1 cellular context compared by ENCODE assay signal in the genomic region with DNA sequence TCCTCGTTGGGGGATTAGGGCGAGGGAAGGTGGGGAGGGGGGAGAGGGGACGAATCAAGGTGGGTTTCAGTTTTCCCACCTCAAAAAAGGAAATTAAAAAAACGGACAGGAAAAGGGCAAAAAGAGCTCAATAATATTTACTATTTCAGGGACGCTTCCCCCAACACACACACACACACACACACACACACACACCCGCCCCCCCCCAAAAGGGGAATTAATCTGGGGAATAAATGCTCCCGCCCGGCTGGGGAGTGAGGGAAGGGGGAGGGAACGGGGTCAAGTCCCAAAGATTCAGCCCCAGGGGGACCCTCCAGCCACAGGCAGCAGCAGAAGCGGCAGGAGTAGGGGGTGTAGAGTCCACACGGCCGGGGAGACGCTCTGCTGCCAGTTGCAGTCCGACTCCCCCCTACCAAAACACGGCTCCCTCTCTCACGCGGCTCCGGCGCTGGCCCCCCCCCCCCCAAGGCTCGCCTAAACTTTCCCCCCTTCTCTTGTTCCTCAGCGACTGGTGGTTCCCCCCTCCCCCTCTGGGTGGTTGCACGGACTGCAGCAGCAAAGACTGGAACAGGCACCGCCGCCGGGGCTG.
TF ChIP-seq lines count a peak whose summit lies in the region.

No MANE protein-coding gene starts in this region.

TF ChIP-seq in K562, 482 proteins besides CTCF, POLR2A, EP300 and RAD21 (continued from another document and continues in another):
- TF ChIP-seq, protein P1, sequence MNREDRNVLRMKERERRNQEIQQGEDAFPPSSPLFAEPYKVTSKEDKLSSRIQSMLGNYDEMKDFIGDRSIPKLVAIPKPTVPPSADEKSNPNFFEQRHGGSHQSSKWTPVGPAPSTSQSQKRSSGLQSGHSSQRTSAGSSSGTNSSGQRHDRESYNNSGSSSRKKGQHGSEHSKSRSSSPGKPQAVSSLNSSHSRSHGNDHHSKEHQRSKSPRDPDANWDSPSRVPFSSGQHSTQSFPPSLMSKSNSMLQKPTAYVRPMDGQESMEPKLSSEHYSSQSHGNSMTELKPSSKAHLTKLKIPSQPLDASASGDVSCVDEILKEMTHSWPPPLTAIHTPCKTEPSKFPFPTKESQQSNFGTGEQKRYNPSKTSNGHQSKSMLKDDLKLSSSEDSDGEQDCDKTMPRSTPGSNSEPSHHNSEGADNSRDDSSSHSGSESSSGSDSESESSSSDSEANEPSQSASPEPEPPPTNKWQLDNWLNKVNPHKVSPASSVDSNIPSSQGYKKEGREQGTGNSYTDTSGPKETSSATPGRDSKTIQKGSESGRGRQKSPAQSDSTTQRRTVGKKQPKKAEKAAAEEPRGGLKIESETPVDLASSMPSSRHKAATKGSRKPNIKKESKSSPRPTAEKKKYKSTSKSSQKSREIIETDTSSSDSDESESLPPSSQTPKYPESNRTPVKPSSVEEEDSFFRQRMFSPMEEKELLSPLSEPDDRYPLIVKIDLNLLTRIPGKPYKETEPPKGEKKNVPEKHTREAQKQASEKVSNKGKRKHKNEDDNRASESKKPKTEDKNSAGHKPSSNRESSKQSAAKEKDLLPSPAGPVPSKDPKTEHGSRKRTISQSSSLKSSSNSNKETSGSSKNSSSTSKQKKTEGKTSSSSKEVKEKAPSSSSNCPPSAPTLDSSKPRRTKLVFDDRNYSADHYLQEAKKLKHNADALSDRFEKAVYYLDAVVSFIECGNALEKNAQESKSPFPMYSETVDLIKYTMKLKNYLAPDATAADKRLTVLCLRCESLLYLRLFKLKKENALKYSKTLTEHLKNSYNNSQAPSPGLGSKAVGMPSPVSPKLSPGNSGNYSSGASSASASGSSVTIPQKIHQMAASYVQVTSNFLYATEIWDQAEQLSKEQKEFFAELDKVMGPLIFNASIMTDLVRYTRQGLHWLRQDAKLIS (CRISPR knock-in tag; IDR thresholded peaks at IDR 0.05), result 0 out of 2 replicates have a peak, but pooled peaks have one; percentile 84
- TF ChIP-seq, protein P2, sequence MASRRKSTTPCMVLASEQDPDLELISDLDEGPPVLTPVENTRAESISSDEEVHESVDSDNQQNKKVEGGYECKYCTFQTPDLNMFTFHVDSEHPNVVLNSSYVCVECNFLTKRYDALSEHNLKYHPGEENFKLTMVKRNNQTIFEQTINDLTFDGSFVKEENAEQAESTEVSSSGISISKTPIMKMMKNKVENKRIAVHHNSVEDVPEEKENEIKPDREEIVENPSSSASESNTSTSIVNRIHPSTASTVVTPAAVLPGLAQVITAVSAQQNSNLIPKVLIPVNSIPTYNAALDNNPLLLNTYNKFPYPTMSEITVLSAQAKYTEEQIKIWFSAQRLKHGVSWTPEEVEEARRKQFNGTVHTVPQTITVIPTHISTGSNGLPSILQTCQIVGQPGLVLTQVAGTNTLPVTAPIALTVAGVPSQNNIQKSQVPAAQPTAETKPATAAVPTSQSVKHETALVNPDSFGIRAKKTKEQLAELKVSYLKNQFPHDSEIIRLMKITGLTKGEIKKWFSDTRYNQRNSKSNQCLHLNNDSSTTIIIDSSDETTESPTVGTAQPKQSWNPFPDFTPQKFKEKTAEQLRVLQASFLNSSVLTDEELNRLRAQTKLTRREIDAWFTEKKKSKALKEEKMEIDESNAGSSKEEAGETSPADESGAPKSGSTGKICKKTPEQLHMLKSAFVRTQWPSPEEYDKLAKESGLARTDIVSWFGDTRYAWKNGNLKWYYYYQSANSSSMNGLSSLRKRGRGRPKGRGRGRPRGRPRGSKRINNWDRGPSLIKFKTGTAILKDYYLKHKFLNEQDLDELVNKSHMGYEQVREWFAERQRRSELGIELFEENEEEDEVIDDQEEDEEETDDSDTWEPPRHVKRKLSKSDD (conservative IDR thresholded peaks at IDR 0.05; ENCODE audit: low read length), result no peak
- TF ChIP-seq, protein P3, sequence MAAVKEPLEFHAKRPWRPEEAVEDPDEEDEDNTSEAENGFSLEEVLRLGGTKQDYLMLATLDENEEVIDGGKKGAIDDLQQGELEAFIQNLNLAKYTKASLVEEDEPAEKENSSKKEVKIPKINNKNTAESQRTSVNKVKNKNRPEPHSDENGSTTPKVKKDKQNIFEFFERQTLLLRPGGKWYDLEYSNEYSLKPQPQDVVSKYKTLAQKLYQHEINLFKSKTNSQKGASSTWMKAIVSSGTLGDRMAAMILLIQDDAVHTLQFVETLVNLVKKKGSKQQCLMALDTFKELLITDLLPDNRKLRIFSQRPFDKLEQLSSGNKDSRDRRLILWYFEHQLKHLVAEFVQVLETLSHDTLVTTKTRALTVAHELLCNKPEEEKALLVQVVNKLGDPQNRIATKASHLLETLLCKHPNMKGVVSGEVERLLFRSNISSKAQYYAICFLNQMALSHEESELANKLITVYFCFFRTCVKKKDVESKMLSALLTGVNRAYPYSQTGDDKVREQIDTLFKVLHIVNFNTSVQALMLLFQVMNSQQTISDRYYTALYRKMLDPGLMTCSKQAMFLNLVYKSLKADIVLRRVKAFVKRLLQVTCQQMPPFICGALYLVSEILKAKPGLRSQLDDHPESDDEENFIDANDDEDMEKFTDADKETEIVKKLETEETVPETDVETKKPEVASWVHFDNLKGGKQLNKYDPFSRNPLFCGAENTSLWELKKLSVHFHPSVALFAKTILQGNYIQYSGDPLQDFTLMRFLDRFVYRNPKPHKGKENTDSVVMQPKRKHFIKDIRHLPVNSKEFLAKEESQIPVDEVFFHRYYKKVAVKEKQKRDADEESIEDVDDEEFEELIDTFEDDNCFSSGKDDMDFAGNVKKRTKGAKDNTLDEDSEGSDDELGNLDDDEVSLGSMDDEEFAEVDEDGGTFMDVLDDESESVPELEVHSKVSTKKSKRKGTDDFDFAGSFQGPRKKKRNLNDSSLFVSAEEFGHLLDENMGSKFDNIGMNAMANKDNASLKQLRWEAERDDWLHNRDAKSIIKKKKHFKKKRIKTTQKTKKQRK (IDR thresholded peaks at IDR 0.05; ENCODE audit: borderline replicate concordance, low read depth, low read length), result no peak
- no peak for TF ChIP-seq ZNF174 (CRISPR knock-in tag; IDR thresholded peaks at IDR 0.05)
- TF ChIP-seq TAF7 (tag; IDR thresholded peaks at IDR 0.05), result peak; percentile 59; the same call in 1 of the 2 replicates
- TF ChIP-seq NFRKB (IDR thresholded peaks at IDR 0.05; ENCODE audit: low read depth), result peak; percentile 32; the same call in 1 of the 2 replicates
- TF ChIP-seq ZBTB7A (IDR thresholded peaks at IDR 0.05; ENCODE audit: borderline replicate concordance, control insufficient read depth, low read depth, low read length), result peak; percentile 37; the same call in 1 of the 2 replicates
- no peak for TF ChIP-seq NFXL1 (CRISPR knock-in tag; IDR thresholded peaks at IDR 0.05)
- TF ChIP-seq, protein P4, sequence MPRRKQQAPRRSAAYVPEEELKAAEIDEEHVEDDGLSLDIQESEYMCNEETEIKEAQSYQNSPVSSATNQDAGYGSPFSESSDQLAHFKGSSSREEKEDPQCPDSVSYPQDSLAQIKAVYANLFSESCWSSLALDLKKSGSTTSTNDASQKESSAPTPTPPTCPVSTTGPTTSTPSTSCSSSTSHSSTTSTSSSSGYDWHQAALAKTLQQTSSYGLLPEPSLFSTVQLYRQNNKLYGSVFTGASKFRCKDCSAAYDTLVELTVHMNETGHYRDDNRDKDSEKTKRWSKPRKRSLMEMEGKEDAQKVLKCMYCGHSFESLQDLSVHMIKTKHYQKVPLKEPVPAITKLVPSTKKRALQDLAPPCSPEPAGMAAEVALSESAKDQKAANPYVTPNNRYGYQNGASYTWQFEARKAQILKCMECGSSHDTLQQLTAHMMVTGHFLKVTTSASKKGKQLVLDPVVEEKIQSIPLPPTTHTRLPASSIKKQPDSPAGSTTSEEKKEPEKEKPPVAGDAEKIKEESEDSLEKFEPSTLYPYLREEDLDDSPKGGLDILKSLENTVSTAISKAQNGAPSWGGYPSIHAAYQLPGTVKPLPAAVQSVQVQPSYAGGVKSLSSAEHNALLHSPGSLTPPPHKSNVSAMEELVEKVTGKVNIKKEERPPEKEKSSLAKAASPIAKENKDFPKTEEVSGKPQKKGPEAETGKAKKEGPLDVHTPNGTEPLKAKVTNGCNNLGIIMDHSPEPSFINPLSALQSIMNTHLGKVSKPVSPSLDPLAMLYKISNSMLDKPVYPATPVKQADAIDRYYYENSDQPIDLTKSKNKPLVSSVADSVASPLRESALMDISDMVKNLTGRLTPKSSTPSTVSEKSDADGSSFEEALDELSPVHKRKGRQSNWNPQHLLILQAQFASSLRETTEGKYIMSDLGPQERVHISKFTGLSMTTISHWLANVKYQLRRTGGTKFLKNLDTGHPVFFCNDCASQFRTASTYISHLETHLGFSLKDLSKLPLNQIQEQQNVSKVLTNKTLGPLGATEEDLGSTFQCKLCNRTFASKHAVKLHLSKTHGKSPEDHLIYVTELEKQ (CRISPR knock-in tag; IDR thresholded peaks at IDR 0.05), result no peak
- TF ChIP-seq RB1 (IDR thresholded peaks at IDR 0.05; ENCODE audit: low read depth), result no peak
- TF ChIP-seq, protein P5, sequence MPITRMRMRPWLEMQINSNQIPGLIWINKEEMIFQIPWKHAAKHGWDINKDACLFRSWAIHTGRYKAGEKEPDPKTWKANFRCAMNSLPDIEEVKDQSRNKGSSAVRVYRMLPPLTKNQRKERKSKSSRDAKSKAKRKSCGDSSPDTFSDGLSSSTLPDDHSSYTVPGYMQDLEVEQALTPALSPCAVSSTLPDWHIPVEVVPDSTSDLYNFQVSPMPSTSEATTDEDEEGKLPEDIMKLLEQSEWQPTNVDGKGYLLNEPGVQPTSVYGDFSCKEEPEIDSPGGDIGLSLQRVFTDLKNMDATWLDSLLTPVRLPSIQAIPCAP (CRISPR knock-in tag; IDR thresholded peaks at IDR 0.05; ENCODE audit: borderline replicate concordance), result no peak
- TF ChIP-seq ZNF143 (CRISPR knock-in tag; IDR thresholded peaks at IDR 0.05), result no peak
- no peak for TF ChIP-seq SMAD4 (CRISPR knock-in tag; conservative IDR thresholded peaks at IDR 0.05)
- 0 out of 2 replicates have a peak, but pooled peaks have one; percentile 52 for TF ChIP-seq ELF4 (CRISPR knock-in tag; IDR thresholded peaks at IDR 0.05)
- TF ChIP-seq PRPF4 (IDR thresholded peaks at IDR 0.05; ENCODE audit: insufficient read depth, low read depth, low read length, poor library complexity, severe bottlenecking), result peak; percentile 0
- TF ChIP-seq, protein P6, sequence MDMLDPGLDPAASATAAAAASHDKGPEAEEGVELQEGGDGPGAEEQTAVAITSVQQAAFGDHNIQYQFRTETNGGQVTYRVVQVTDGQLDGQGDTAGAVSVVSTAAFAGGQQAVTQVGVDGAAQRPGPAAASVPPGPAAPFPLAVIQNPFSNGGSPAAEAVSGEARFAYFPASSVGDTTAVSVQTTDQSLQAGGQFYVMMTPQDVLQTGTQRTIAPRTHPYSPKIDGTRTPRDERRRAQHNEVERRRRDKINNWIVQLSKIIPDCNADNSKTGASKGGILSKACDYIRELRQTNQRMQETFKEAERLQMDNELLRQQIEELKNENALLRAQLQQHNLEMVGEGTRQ (CRISPR knock-in tag; IDR thresholded peaks at IDR 0.05), result no peak
- TF ChIP-seq MEF2D (tag; conservative IDR thresholded peaks at IDR 0.05; ENCODE audit: low read depth), result no peak
- no peak for TF ChIP-seq ZNF75A (CRISPR knock-in tag; IDR thresholded peaks at IDR 0.05)
- no peak for TF ChIP-seq ZNF3 (CRISPR knock-in tag; IDR thresholded peaks at IDR 0.05)
- TF ChIP-seq ZNF436 (CRISPR knock-in tag; IDR thresholded peaks at IDR 0.05), result no peak
- TF ChIP-seq RBM14 (IDR thresholded peaks at IDR 0.05; ENCODE audit: borderline replicate concordance, insufficient read depth, low read depth, low read length), result no peak
- TF ChIP-seq, protein P7, sequence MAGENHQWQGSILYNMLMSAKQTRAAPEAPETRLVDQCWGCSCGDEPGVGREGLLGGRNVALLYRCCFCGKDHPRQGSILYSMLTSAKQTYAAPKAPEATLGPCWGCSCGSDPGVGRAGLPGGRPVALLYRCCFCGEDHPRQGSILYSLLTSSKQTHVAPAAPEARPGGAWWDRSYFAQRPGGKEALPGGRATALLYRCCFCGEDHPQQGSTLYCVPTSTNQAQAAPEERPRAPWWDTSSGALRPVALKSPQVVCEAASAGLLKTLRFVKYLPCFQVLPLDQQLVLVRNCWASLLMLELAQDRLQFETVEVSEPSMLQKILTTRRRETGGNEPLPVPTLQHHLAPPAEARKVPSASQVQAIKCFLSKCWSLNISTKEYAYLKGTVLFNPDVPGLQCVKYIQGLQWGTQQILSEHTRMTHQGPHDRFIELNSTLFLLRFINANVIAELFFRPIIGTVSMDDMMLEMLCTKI (IDR thresholded peaks at IDR 0.05; ENCODE audit: partially characterized antibody), result no peak
- no peak for TF ChIP-seq GATAD2B (IDR thresholded peaks at IDR 0.05; ENCODE audit: borderline replicate concordance)
- no peak for TF ChIP-seq ZSCAN32 (CRISPR knock-in tag; IDR thresholded peaks at IDR 0.05)
- TF ChIP-seq NR3C1 (CRISPR knock-in tag; IDR thresholded peaks at IDR 0.05), result no peak
- TF ChIP-seq HDAC3 (IDR thresholded peaks at IDR 0.05; ENCODE audit: borderline replicate concordance, partially characterized antibody), result no peak
- peak; percentile 78 for TF ChIP-seq RBFOX2 (IDR thresholded peaks at IDR 0.05; ENCODE audit: low read depth, low read length)
- TF ChIP-seq, protein P8, sequence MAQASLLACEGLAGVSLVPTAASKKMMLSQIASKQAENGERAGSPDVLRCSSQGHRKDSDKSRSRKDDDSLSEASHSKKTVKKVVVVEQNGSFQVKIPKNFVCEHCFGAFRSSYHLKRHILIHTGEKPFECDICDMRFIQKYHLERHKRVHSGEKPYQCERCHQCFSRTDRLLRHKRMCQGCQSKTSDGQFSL (CRISPR knock-in tag; IDR thresholded peaks at IDR 0.05), result peak; percentile 91
- TF ChIP-seq, protein P8 (tag; IDR thresholded peaks at IDR 0.05), result peak in 1 of 2 experiments; percentile 90; a peak in 2 of 4 replicates
- TF ChIP-seq RBBP5 (IDR thresholded peaks at IDR 0.05; ENCODE audit: borderline replicate concordance, insufficient read depth, low read length, poor library complexity, severe bottlenecking), result peak; percentile 48
- no peak for TF ChIP-seq PHF21A (IDR thresholded peaks at IDR 0.05; ENCODE audit: borderline replicate concordance, low read depth)
- no peak for TF ChIP-seq ZNF561 (CRISPR knock-in tag; conservative IDR thresholded peaks at IDR 0.05)
- TF ChIP-seq TCF7 (IDR thresholded peaks at IDR 0.05; ENCODE audit: borderline replicate concordance), result no peak
- no peak for TF ChIP-seq DNMT1 (IDR thresholded peaks at IDR 0.05)
- TF ChIP-seq CCAR2 (IDR thresholded peaks at IDR 0.05; ENCODE audit: low read depth, low read length), result no peak
- TF ChIP-seq POLR2H (tag; IDR thresholded peaks at IDR 0.05; ENCODE audit: low read depth), result 0 out of 2 replicates have a peak, but pooled peaks have one; percentile 4
- peak; percentile 66; the same call in 1 of the 2 replicates for TF ChIP-seq OTX1 (CRISPR knock-in tag; IDR thresholded peaks at IDR 0.05)
- TF ChIP-seq POLR2G (IDR thresholded peaks at IDR 0.05; ENCODE audit: low read depth, low read length), result peak; percentile 55; the same call in 1 of the 2 replicates
- TF ChIP-seq JUND (IDR thresholded peaks at IDR 0.05; ENCODE audit: borderline replicate concordance, low read depth, low read length), result no peak
- no peak for TF ChIP-seq JUND (tag; IDR thresholded peaks at IDR 0.05; ENCODE audit: borderline replicate concordance, low read depth, low read length)
- no peak for TF ChIP-seq RNF2 (IDR thresholded peaks at IDR 0.05)
- no peak for TF ChIP-seq SETDB1 (IDR thresholded peaks at IDR 0.05; ENCODE audit: low read length)
- no peak for TF ChIP-seq NBN (IDR thresholded peaks at IDR 0.05; ENCODE audit: low read depth)
- TF ChIP-seq PHB (CRISPR knock-in tag; IDR thresholded peaks at IDR 0.05), result no peak
- TF ChIP-seq GATAD2A (IDR thresholded peaks at IDR 0.05), result no peak
- peak; percentile 75 for TF ChIP-seq PHF8 (IDR thresholded peaks at IDR 0.05; ENCODE audit: borderline replicate concordance, low read length)
